Comparison of ENCODE assay signal across 1 cellular context in genomic region chr2:25430556-25430955, GRCh38.
TF ChIP-seq lines count a peak whose summit lies in the region.

No MANE protein-coding gene starts in this region.

TF ChIP-seq in GM12878, 131 proteins besides CTCF, POLR2A, EP300 and RAD21 (continued from another document):
- no peak for TF ChIP-seq POU2F2 (IDR thresholded peaks at IDR 0.05; ENCODE audit: borderline replicate concordance, low read depth, low read length)
- no peak for TF ChIP-seq SMARCA5 (IDR thresholded peaks at IDR 0.05)
- TF ChIP-seq TCF3 (IDR thresholded peaks at IDR 0.05; ENCODE audit: borderline replicate concordance, insufficient read depth, low read depth, low read length): no peak
- no peak for TF ChIP-seq KLF5 (IDR thresholded peaks at IDR 0.05; ENCODE audit: partially characterized antibody)
- TF ChIP-seq ZNF592 (IDR thresholded peaks at IDR 0.05): no peak
- TF ChIP-seq SMC3 (IDR thresholded peaks at IDR 0.05; ENCODE audit: borderline replicate concordance, low read length): no peak
- no peak for TF ChIP-seq SIN3A (IDR thresholded peaks at IDR 0.05; ENCODE audit: low read depth, low read length)
- no peak for TF ChIP-seq BCL11A (IDR thresholded peaks at IDR 0.05; ENCODE audit: low read depth, low read length)
- TF ChIP-seq FOXM1 (IDR thresholded peaks at IDR 0.05; ENCODE audit: low read depth, low read length): no peak
- 0 out of 2 replicates have a peak, but pooled peaks have one; percentile 19 for TF ChIP-seq PML (IDR thresholded peaks at IDR 0.05; ENCODE audit: low read length)
- TF ChIP-seq ZBED1 (IDR thresholded peaks at IDR 0.05; ENCODE audit: borderline replicate concordance): 0 out of 2 replicates have a peak, but pooled peaks have one; percentile 21
- TF ChIP-seq CREM (IDR thresholded peaks at IDR 0.05; ENCODE audit: low read depth): peak; percentile 42; the same call in 1 of the 2 replicates
- no peak for TF ChIP-seq CHD2 (IDR thresholded peaks at IDR 0.05; ENCODE audit: borderline replicate concordance, low read depth, low read length)
- TF ChIP-seq TCF7 (IDR thresholded peaks at IDR 0.05; ENCODE audit: borderline replicate concordance): no peak
- no peak for TF ChIP-seq RELA (IDR thresholded peaks at IDR 0.05; ENCODE audit: borderline replicate concordance, partially characterized antibody)
- no peak for TF ChIP-seq CEBPZ (IDR thresholded peaks at IDR 0.05; ENCODE audit: low read depth, low read length)
- TF ChIP-seq HDAC2 (IDR thresholded peaks at IDR 0.05): no peak
- TF ChIP-seq, protein P1, sequence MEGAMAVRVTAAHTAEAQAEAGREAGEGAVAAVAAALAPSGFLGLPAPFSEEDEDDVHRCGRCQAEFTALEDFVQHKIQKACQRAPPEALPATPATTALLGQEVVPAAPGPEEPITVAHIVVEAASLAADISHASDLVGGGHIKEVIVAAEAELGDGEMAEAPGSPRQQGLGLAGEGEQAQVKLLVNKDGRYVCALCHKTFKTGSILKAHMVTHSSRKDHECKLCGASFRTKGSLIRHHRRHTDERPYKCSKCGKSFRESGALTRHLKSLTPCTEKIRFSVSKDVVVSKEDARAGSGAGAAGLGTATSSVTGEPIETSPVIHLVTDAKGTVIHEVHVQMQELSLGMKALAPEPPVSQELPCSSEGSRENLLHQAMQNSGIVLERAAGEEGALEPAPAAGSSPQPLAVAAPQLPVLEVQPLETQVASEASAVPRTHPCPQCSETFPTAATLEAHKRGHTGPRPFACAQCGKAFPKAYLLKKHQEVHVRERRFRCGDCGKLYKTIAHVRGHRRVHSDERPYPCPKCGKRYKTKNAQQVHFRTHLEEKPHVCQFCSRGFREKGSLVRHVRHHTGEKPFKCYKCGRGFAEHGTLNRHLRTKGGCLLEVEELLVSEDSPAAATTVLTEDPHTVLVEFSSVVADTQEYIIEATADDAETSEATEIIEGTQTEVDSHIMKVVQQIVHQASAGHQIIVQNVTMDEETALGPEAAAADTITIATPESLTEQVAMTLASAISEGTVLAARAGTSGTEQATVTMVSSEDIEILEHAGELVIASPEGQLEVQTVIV (IDR thresholded peaks at IDR 0.05; ENCODE audit: borderline replicate concordance, partially characterized antibody): no peak
- TF ChIP-seq, protein P2, sequence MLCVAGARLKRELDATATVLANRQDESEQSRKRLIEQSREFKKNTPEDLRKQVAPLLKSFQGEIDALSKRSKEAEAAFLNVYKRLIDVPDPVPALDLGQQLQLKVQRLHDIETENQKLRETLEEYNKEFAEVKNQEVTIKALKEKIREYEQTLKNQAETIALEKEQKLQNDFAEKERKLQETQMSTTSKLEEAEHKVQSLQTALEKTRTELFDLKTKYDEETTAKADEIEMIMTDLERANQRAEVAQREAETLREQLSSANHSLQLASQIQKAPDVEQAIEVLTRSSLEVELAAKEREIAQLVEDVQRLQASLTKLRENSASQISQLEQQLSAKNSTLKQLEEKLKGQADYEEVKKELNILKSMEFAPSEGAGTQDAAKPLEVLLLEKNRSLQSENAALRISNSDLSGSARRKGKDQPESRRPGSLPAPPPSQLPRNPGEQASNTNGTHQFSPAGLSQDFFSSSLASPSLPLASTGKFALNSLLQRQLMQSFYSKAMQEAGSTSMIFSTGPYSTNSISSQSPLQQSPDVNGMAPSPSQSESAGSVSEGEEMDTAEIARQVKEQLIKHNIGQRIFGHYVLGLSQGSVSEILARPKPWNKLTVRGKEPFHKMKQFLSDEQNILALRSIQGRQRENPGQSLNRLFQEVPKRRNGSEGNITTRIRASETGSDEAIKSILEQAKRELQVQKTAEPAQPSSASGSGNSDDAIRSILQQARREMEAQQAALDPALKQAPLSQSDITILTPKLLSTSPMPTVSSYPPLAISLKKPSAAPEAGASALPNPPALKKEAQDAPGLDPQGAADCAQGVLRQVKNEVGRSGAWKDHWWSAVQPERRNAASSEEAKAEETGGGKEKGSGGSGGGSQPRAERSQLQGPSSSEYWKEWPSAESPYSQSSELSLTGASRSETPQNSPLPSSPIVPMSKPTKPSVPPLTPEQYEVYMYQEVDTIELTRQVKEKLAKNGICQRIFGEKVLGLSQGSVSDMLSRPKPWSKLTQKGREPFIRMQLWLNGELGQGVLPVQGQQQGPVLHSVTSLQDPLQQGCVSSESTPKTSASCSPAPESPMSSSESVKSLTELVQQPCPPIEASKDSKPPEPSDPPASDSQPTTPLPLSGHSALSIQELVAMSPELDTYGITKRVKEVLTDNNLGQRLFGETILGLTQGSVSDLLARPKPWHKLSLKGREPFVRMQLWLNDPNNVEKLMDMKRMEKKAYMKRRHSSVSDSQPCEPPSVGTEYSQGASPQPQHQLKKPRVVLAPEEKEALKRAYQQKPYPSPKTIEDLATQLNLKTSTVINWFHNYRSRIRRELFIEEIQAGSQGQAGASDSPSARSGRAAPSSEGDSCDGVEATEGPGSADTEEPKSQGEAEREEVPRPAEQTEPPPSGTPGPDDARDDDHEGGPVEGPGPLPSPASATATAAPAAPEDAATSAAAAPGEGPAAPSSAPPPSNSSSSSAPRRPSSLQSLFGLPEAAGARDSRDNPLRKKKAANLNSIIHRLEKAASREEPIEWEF (IDR thresholded peaks at IDR 0.05; ENCODE audit: insufficient replicate concordance, low read depth, low read length): no peak
- no peak for TF ChIP-seq KDM1A (IDR thresholded peaks at IDR 0.05; ENCODE audit: borderline replicate concordance)
- no peak for TF ChIP-seq MEF2B (IDR thresholded peaks at IDR 0.05; ENCODE audit: partially characterized antibody, poor library complexity, severe bottlenecking)
- no peak for TF ChIP-seq ZNF274 (IDR thresholded peaks at IDR 0.05; ENCODE audit: insufficient read depth, insufficient read length)
- TF ChIP-seq GABPA (IDR thresholded peaks at IDR 0.05; ENCODE audit: low read depth): no peak
- no peak for TF ChIP-seq STAT1 (conservative IDR thresholded peaks at IDR 0.05)
- no peak for TF ChIP-seq HCFC1 (IDR thresholded peaks at IDR 0.05; ENCODE audit: low read length)
- TF ChIP-seq TAF1 (IDR thresholded peaks at IDR 0.05; ENCODE audit: borderline replicate concordance, low read depth, low read length): no peak
- TF ChIP-seq, protein P3, sequence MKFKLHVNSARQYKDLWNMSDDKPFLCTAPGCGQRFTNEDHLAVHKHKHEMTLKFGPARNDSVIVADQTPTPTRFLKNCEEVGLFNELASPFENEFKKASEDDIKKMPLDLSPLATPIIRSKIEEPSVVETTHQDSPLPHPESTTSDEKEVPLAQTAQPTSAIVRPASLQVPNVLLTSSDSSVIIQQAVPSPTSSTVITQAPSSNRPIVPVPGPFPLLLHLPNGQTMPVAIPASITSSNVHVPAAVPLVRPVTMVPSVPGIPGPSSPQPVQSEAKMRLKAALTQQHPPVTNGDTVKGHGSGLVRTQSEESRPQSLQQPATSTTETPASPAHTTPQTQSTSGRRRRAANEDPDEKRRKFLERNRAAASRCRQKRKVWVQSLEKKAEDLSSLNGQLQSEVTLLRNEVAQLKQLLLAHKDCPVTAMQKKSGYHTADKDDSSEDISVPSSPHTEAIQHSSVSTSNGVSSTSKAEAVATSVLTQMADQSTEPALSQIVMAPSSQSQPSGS (IDR thresholded peaks at IDR 0.05; ENCODE audit: low read length): peak; percentile 20; the same call in 1 of the 2 replicates
